ENCODE assay signal across 1 cellular context in genomic region chr18:24010673-24011072, GRCh38.
TF ChIP-seq lines count a peak whose summit lies in the region.

No MANE protein-coding gene starts in this region.

TF ChIP-seq in GM23338, 12 proteins besides CTCF, POLR2A, EP300 and RAD21:
- TF ChIP-seq ZNF462 (CRISPR knock-in tag; IDR thresholded peaks at IDR 0.05) (no peak), CREB1 (CRISPR knock-in tag; IDR thresholded peaks at IDR 0.05; ENCODE audit: low read depth) (no peak), POLR2AphosphoS5 (IDR thresholded peaks at IDR 0.05; ENCODE audit: low read depth) (no peak), ZNF114 (CRISPR knock-in tag; IDR thresholded peaks at IDR 0.05) (no peak), NANOG (IDR thresholded peaks at IDR 0.05; ENCODE audit: borderline replicate concordance) (no peak), JUNB (IDR thresholded peaks at IDR 0.05; ENCODE audit: unreplicated experiment) (no peak)
- TF ChIP-seq, protein P1, sequence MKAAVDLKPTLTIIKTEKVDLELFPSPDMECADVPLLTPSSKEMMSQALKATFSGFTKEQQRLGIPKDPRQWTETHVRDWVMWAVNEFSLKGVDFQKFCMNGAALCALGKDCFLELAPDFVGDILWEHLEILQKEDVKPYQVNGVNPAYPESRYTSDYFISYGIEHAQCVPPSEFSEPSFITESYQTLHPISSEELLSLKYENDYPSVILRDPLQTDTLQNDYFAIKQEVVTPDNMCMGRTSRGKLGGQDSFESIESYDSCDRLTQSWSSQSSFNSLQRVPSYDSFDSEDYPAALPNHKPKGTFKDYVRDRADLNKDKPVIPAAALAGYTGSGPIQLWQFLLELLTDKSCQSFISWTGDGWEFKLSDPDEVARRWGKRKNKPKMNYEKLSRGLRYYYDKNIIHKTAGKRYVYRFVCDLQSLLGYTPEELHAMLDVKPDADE (IDR thresholded peaks at IDR 0.05), result no peak
- TF ChIP-seq, protein P2, sequence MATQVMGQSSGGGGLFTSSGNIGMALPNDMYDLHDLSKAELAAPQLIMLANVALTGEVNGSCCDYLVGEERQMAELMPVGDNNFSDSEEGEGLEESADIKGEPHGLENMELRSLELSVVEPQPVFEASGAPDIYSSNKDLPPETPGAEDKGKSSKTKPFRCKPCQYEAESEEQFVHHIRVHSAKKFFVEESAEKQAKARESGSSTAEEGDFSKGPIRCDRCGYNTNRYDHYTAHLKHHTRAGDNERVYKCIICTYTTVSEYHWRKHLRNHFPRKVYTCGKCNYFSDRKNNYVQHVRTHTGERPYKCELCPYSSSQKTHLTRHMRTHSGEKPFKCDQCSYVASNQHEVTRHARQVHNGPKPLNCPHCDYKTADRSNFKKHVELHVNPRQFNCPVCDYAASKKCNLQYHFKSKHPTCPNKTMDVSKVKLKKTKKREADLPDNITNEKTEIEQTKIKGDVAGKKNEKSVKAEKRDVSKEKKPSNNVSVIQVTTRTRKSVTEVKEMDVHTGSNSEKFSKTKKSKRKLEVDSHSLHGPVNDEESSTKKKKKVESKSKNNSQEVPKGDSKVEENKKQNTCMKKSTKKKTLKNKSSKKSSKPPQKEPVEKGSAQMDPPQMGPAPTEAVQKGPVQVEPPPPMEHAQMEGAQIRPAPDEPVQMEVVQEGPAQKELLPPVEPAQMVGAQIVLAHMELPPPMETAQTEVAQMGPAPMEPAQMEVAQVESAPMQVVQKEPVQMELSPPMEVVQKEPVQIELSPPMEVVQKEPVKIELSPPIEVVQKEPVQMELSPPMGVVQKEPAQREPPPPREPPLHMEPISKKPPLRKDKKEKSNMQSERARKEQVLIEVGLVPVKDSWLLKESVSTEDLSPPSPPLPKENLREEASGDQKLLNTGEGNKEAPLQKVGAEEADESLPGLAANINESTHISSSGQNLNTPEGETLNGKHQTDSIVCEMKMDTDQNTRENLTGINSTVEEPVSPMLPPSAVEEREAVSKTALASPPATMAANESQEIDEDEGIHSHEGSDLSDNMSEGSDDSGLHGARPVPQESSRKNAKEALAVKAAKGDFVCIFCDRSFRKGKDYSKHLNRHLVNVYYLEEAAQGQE (IDR thresholded peaks at IDR 0.05; ENCODE audit: unreplicated experiment), result no peak
